Comparison of ENCODE assay signal across 9 cellular contexts in genomic region chr13:91078093-91078679, GRCh38.
DNase-seq lines count a peak whose midpoint lies in the region; ATAC-seq and TF ChIP-seq lines count a peak whose summit lies in the region.
"Had no signal": no experiment of that assay in that cellular context is flagged by ENCODE, and none has a peak within 500 bp of the region (broad histone marks: within the 10 kb centered on the region; RNA-seq: fewer than 3 reads in every experiment).

No MANE protein-coding gene starts in this region.

- H3K27me3 Mint-ChIP-seq in brain, result peaks cover 7% of the 10 kb centered on the region

- intact Hi-C loops in esophagus squamous epithelium (cut with DNase I), result no loop called here

- WGBS in esophagus squamous epithelium, 2 donors, result 17 to 20% methylated on average over 4 of the region's 4 CpGs

- no peaks in the 10 kb centered on the region for H3K9me3 ChIP-seq in esophagus squamous epithelium

- H3K36me3 Mint-ChIP-seq in brain, result no peaks in the 10 kb centered on the region

- no peak for TF ChIP-seq POLR2A in NB4 (IDR thresholded peaks at IDR 0.05; ENCODE audit: extremely low read depth, insufficient read length)
- TF ChIP-seq POLR2A in esophagus squamous epithelium (IDR thresholded peaks at IDR 0.05), result no peak

- H3K4me3 ChIP-seq in NB4 (ENCODE audit: low read depth, low read length) (no peak overlapping the region), esophagus squamous epithelium (no peak overlapping the region)

- peak; percentile 12 for DNase-seq in NCI-H1092 treated with DMSO at 0.1 percent for 48 hours (lab: John Stamatoyannopoulos, UW)
- DNase-seq in NCI-H1092 (lab: John Stamatoyannopoulos, UW), result no peak
- peak; percentile 9 for DNase-seq in NB4 (ENCODE audit: low read depth)
- peak; percentile 9 for DNase-seq in pons (ENCODE audit: low spot score)
- no peak for DNase-seq in esophagus squamous epithelium (lab: John Stamatoyannopoulos, UW)
- DNase-seq: activated CD4-positive, alpha-beta T cell treated with anti-CD3 and anti-CD28 coated beads, Interleukin-2, amount 50 U/mL, for 48 hours had no signal

- no peak for ATAC-seq in HG02852 (IDR thresholded peaks at IDR 0.05; ENCODE audit: unreplicated experiment)
- ATAC-seq in GM21619 (IDR thresholded peaks at IDR 0.05; ENCODE audit: unreplicated experiment), result no peak

- H3K27ac Mint-ChIP-seq in brain, result no peak overlapping the region

- no peaks in the 10 kb centered on the region for H3K27me3 ChIP-seq in esophagus squamous epithelium

- TF ChIP-seq CTCF in NB4 (IDR thresholded peaks at IDR 0.05; ENCODE audit: low read depth, low read length) (peak; percentile 30), brain (conservative IDR thresholded peaks at IDR 0.05) (peak; percentile 66 to 69), esophagus squamous epithelium (IDR thresholded peaks at IDR 0.05) (peak in 1 of 6 experiments; percentile 11)

- no peaks in the 10 kb centered on the region for H3K9me3 Mint-ChIP-seq in brain

- no peaks in the 10 kb centered on the region for H3K4me1 ChIP-seq in esophagus squamous epithelium

- no peaks in the 10 kb centered on the region for H3K36me3 ChIP-seq in esophagus squamous epithelium

- no peaks in the 10 kb centered on the region for H3K4me1 Mint-ChIP-seq in brain

- H3K27ac ChIP-seq in esophagus squamous epithelium, result no peak overlapping the region

- H3K4me3 Mint-ChIP-seq in brain, result no peak overlapping the region

Comparison
In these comparisons a context has a peak if more than half of its experiments do, and no peak if none do; other contexts are left out.
1. DNase-seq: peak in NCI-H1092 treated with DMSO at 0.1 percent for 48 hours (single experiment), NB4 (single experiment) and pons (single experiment); none in NCI-H1092 (single experiment) and esophagus squamous epithelium (single experiment).